In the genomic region with DNA sequence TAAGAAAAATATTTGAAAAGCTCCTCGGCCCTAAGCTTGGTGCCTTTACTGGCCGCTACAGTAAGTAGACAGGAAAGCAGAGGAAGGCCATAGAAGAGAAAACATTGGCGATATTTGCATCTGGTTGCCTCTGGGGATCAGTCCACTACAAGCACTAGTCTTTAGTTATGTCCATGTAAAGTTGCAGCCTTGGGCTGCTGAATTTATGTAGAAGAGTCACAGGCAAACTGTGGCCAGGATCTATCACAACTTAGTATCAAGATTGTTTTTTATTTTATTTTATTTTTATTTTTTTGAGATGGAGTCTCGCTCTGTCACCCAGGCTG, we compare ENCODE assay signal across 11 cellular contexts.
DNase-seq lines count a peak whose midpoint lies in the region; ATAC-seq, FAIRE-seq and TF ChIP-seq lines count a peak whose summit lies in the region.
"Had no signal": no experiment of that assay in that cellular context is flagged by ENCODE, and none has a peak within 500 bp of the region (broad histone marks: within the 10 kb centered on the region; RNA-seq: fewer than 3 reads in every experiment).

No MANE protein-coding gene starts in this region.

- H3K4me3 Mint-ChIP-seq in MCF 10A (ENCODE audit: unreplicated experiment): peak overlapping the region; percentile 7

- peaks cover 41% of the 10 kb centered on the region for H3K4me1 Mint-ChIP-seq in MCF 10A (ENCODE audit: insufficient read depth, unreplicated experiment)

- H3K36me3 Mint-ChIP-seq in MCF 10A (ENCODE audit: insufficient read depth, unreplicated experiment): no peaks in the 10 kb centered on the region

- no peak for ATAC-seq in pancreas

- FAIRE-seq in keratinocyte (lab: Jason Lieb, UNC): peak; percentile 52
- no peak for FAIRE-seq in pancreas (lab: Jason Lieb, UNC)

- H3K4me1 ChIP-seq in keratinocyte (ENCODE audit: control insufficient read depth, extremely low read depth, insufficient read depth, low read length) (peaks cover 36% of the 10 kb centered on the region), suprapubic skin (peaks cover 32% of the 10 kb centered on the region), pancreas (no peaks in the 10 kb centered on the region)
- H3K4me1 ChIP-seq: BLaER1, Peyer's patch had no signal

- H3K9me3 Mint-ChIP-seq in MCF 10A (ENCODE audit: unreplicated experiment): no peaks in the 10 kb centered on the region

- H3K9ac ChIP-seq in keratinocyte (ENCODE audit: control insufficient read depth, extremely low read depth, insufficient read depth, low read length): peak overlapping the region; percentile 57
- H3K9ac ChIP-seq: BLaER1 had no signal

- no peaks in the 10 kb centered on the region for H3K27me3 Mint-ChIP-seq in MCF 10A (ENCODE audit: insufficient read depth, unreplicated experiment)

- H3K27me3 ChIP-seq in keratinocyte (ENCODE audit: control insufficient read depth, extremely low read depth, insufficient read depth, low read length) (no peaks in the 10 kb centered on the region), suprapubic skin (no peaks in the 10 kb centered on the region), dorsolateral prefrontal cortex (no peaks in the 10 kb centered on the region), pancreas (no peaks in the 10 kb centered on the region)
- H3K27me3 ChIP-seq: BLaER1, Peyer's patch had no signal

- whole genome bisulfite sequencing in suprapubic skin: 52% methylated on average over 4 of the region's 4 CpGs
- WGBS in pancreas, 2 donors: 78 to 89% methylated on average over 4 of the region's 4 CpGs

- H3K27ac Mint-ChIP-seq in MCF 10A (ENCODE audit: low read depth, unreplicated experiment): peak overlapping the region; percentile 78

- TF ChIP-seq CTCF in MCF 10A (IDR thresholded peaks at IDR 0.05; ENCODE audit: unreplicated experiment) (no peak), keratinocyte (optimal IDR thresholded peaks at IDR 0.05 in 1 of 3, IDR thresholded peaks at IDR 0.05 in 1 of 3, conservative IDR thresholded peaks at IDR 0.05 in 1 of 3; ENCODE audit: extremely low read depth in 1 of 3, insufficient read depth in 2 of 3, low read length in 3 of 3) (no peak), suprapubic skin (IDR thresholded peaks at IDR 0.05) (no peak), dorsolateral prefrontal cortex (IDR thresholded peaks at IDR 0.05 in 54 of 56, conservative IDR thresholded peaks at IDR 0.05 in 2 of 56; ENCODE audit: low read depth in 1 of 56, partially characterized antibody in 56 of 56) (no peak), pancreas (IDR thresholded peaks at IDR 0.05) (no peak)

- CTCF ChIA-PET in MCF 10A (lab: Yijun Ruan, JAX): interaction anchor here (0.6 to 41.1 kb wide), 88 partner anchors 13 to 1332 kb away, joined by 3 to 1242 read pairs (median 5); a partner anchor contains a TSS

- H3K36me3 ChIP-seq in keratinocyte (ENCODE audit: control insufficient read depth in 2 of 2, extremely low read depth in 1 of 2, insufficient read depth in 2 of 2, low read length in 2 of 2): peaks cover 0 to 3% of the 10 kb centered on the region in 2 experiments
- no peaks in the 10 kb centered on the region for H3K36me3 ChIP-seq in suprapubic skin
- H3K36me3 ChIP-seq in pancreas: no peaks in the 10 kb centered on the region
- H3K36me3 ChIP-seq: BLaER1, Peyer's patch had no signal

- H3K9me1 ChIP-seq in keratinocyte (ENCODE audit: control insufficient read depth, extremely low read depth, insufficient read depth, low read length): no peaks in the 10 kb centered on the region

- POLR2A ChIA-PET in MCF 10A (lab: Yijun Ruan, JAX): interaction anchor here (0.6 to 41.8 kb wide), 48 partner anchors 12 to 1272 kb away, joined by 3 to 6956 read pairs (median 5); a partner anchor contains a TSS

- peak overlapping the region; percentile 90 for H3K27ac ChIP-seq in keratinocyte (ENCODE audit: control insufficient read depth, insufficient read depth, low read length)
- H3K27ac ChIP-seq in suprapubic skin: peak overlapping the region; percentile 50
- peak overlapping the region in 3 of 59 donors; percentile 1 to 48 (median 27) for H3K27ac ChIP-seq in dorsolateral prefrontal cortex
- no peak overlapping the region for H3K27ac ChIP-seq in pancreas
- H3K27ac ChIP-seq: BLaER1, Peyer's patch had no signal

- DNase-seq in NCI-H526 treated with DMSO at 0.1 percent for 48 hours (lab: John Stamatoyannopoulos, UW): peak; percentile 13
- DNase-seq in MCF 10A (ENCODE audit: unreplicated experiment): peak; percentile 60
- DNase-seq in keratinocyte (ENCODE audit: low read depth, low spot score): no peak
- no peak for DNase-seq in suprapubic skin (ENCODE audit: low spot score in 2 of 2)
- no peak for DNase-seq in NCI-H1048 (lab: John Stamatoyannopoulos, UW)
- no peak for DNase-seq in dorsolateral prefrontal cortex
- DNase-seq in DMS153 (lab: John Stamatoyannopoulos, UW): no peak
- no peak for DNase-seq in pancreas
- DNase-seq: NCI-H2081 treated with DMSO at 0.1 percent for 48 hours had no signal

- H2AFZ ChIP-seq in keratinocyte (ENCODE audit: control insufficient read depth, low read length): peak overlapping the region; percentile 36

- TF ChIP-seq EP300 in suprapubic skin (IDR thresholded peaks at IDR 0.05): no peak

- H4K20me1 ChIP-seq in keratinocyte (ENCODE audit: control insufficient read depth, extremely low read depth, insufficient read depth, low read length): no peaks in the 10 kb centered on the region
- H4K20me1 ChIP-seq: BLaER1 had no signal

- TSS peak; percentile 66 for BruUV-seq in MCF 10A (replicated peaks; lab: Mats Ljungman, UMichigan)

- H3K4me3 ChIP-seq in keratinocyte (ENCODE audit: control insufficient read depth in 2 of 3, extremely low read depth in 1 of 3, insufficient read depth in 2 of 3, low read depth in 1 of 3, low read length in 3 of 3) (no peak overlapping the region), suprapubic skin (no peak overlapping the region), dorsolateral prefrontal cortex (no peak overlapping the region), pancreas (no peak overlapping the region)
- H3K4me3 ChIP-seq: BLaER1, Peyer's patch had no signal

- H3K4me2 ChIP-seq in keratinocyte (ENCODE audit: control insufficient read depth, extremely low read depth, insufficient read depth, low read depth, low read length): peak overlapping the region; percentile 66
- H3K4me2 ChIP-seq: BLaER1 had no signal

- H3K79me2 ChIP-seq in keratinocyte (ENCODE audit: control insufficient read depth, insufficient read depth, low read length): no peaks in the 10 kb centered on the region

- intact Hi-C loops in MCF 10A (cut with micrococcal nuclease): loop anchor here (1.0 kb wide), 10 partner anchors 80 to 1110 kb away; no protein-coding TSS in a partner anchor
- intact Hi-C loops in dorsolateral prefrontal cortex (cut with DNase I): no loop called here
- intact Hi-C loops in pancreas (cut with DNase I): no loop called here

- dilution Hi-C loops in keratinocyte (cut with MboI; ENCODE audit: extremely low pct_ligation_motif_present, low sequenced_read_pairs): no loop called here

- no peaks in the 10 kb centered on the region for H3K9me3 ChIP-seq in keratinocyte (ENCODE audit: control insufficient read depth, low read depth, low read length)
- no peaks in the 10 kb centered on the region for H3K9me3 ChIP-seq in suprapubic skin
- no peaks in the 10 kb centered on the region for H3K9me3 ChIP-seq in pancreas
- H3K9me3 ChIP-seq: BLaER1, Peyer's patch had no signal

- TF ChIP-seq POLR2A in suprapubic skin (IDR thresholded peaks at IDR 0.05): no peak

Comparison
In these comparisons a context has a peak if more than half of its experiments do, and no peak if none do; other contexts are left out.
1. DNase-seq: peak in NCI-H526 treated with DMSO at 0.1 percent for 48 hours (single experiment) and MCF 10A (single experiment); none in keratinocyte (single experiment), suprapubic skin (0 of 2), NCI-H1048 (single experiment), dorsolateral prefrontal cortex (0 of 10), DMS153 (single experiment) and pancreas (0 of 6).
2. H3K27ac ChIP-seq: peak in keratinocyte (single experiment) and suprapubic skin (single experiment); none in pancreas (0 of 4).